In the genomic region with DNA sequence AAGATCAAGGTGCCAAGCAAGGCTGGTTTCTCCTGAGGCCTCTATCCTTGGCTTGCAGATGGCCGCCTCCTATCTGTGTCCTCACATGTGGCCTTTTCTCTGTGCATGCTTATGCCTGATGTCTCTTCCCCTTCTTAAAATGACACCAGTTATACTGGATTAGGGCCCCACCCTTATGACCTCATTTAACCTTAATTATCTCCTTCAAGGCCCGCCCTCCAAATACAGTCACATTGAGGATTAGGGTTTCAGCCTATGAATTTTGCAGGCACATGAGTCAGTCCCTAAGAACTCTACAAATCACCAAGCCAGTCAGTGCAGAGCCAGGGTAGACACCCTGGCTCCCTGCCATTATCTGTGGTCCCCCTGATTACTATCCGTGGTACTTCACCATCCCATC, we compare ENCODE assay signal across 13 cellular contexts. TPM values are rescaled to one million over a fixed set of nuclear protein-coding genes. Genes with fewer than 3 reads are reported as not detected.
DNase-seq lines count a peak whose midpoint lies in the region; ATAC-seq and TF ChIP-seq lines count a peak whose summit lies in the region.
"Had no signal": no experiment of that assay in that cellular context is flagged by ENCODE, and none has a peak within 500 bp of the region (broad histone marks: within the 10 kb centered on the region; RNA-seq: fewer than 3 reads in every experiment).

No MANE protein-coding gene starts in this region.

- H3K36me3 ChIP-seq in mucosa of descending colon (ENCODE audit: low read depth), result no peaks in the 10 kb centered on the region
- H3K36me3 ChIP-seq: suprapubic skin had no signal

- CTCF ChIA-PET in activated CD8-positive, alpha-beta T cell treated with anti-CD3 and anti-CD28 coated beads for 36 hours (lab: Charles Lee), result no interaction called here

- H3K9me3 ChIP-seq in mucosa of descending colon, result no peaks in the 10 kb centered on the region
- H3K9me3 ChIP-seq: body of pancreas, suprapubic skin had no signal

- H3K27ac Mint-ChIP-seq in activated CD8-positive, alpha-beta T cell treated with anti-CD3 and anti-CD28 coated beads for 36 hours, result peak overlapping the region; percentile 32

- no peaks in the 10 kb centered on the region for H3K9me3 Mint-ChIP-seq in activated CD8-positive, alpha-beta T cell treated with anti-CD3 and anti-CD28 coated beads for 36 hours

- DNase-seq in activated CD4-positive, alpha-beta T cell treated with anti-CD3 and anti-CD28 coated beads for 48 hours, result peak; percentile 16
- no peak for DNase-seq in activated CD4-positive, alpha-beta T cell treated with anti-CD3 and anti-CD28 coated beads for 1 hour
- DNase-seq in MV-4-11 (lab: John Stamatoyannopoulos, UW), result peak; percentile 51
- no peak for DNase-seq in activated CD8-positive, alpha-beta T cell treated with anti-CD3 and anti-CD28 coated beads for 36 hours
- no peak for DNase-seq in mucosa of descending colon
- DNase-seq in NCI-H1105 (lab: John Stamatoyannopoulos, UW), result no peak
- DNase-seq in NCI-H510A (lab: John Stamatoyannopoulos, UW), result no peak
- DNase-seq: activated effector memory CD4-positive, alpha-beta T cell treated with Interleukin-2 at 50 U/mL for 16 hours; body of pancreas; NCI-H2081 had no signal

- no peak overlapping the region for H3K4me3 Mint-ChIP-seq in activated CD8-positive, alpha-beta T cell treated with anti-CD3 and anti-CD28 coated beads for 36 hours

- H3K27me3 Mint-ChIP-seq in activated CD8-positive, alpha-beta T cell treated with anti-CD3 and anti-CD28 coated beads for 36 hours, result no peaks in the 10 kb centered on the region

- H3K4me3 ChIP-seq in mucosa of descending colon, result no peak overlapping the region
- H3K4me3 ChIP-seq: body of pancreas, suprapubic skin had no signal

- POLR2A ChIA-PET in activated CD8-positive, alpha-beta T cell treated with anti-CD3 and anti-CD28 coated beads for 36 hours (lab: Charles Lee), result no interaction called here

- intact Hi-C loops in activated CD8-positive, alpha-beta T cell treated with anti-CD3 and anti-CD28 coated beads for 36 hours (cut with micrococcal nuclease), result no loop called here
- intact Hi-C loops in mucosa of descending colon (cut with DNase I, micrococcal nuclease), result no loop called here

- H3K4me1 Mint-ChIP-seq in activated CD8-positive, alpha-beta T cell treated with anti-CD3 and anti-CD28 coated beads for 36 hours (ENCODE audit: low read depth), result peaks cover 54% of the 10 kb centered on the region

- no peaks in the 10 kb centered on the region for H3K4me1 ChIP-seq in mucosa of descending colon (ENCODE audit: low read depth)

- TF ChIP-seq CTCF in activated CD8-positive, alpha-beta T cell treated with anti-CD3 and anti-CD28 coated beads for 36 hours (IDR thresholded peaks at IDR 0.05), result no peak
- no peak for TF ChIP-seq CTCF in mucosa of descending colon (IDR thresholded peaks at IDR 0.05)

- ATAC-seq in activated CD8-positive, alpha-beta T cell treated with anti-CD3 and anti-CD28 coated beads for 36 hours, result peak; percentile 17
- ATAC-seq in mucosa of descending colon, result peak; percentile 21
- ATAC-seq in HG03097 (IDR thresholded peaks at IDR 0.05; ENCODE audit: low FRiP score, unreplicated experiment), result no peak
- ATAC-seq: body of pancreas, HepG2 had no signal

- no peaks in the 10 kb centered on the region for H3K36me3 Mint-ChIP-seq in activated CD8-positive, alpha-beta T cell treated with anti-CD3 and anti-CD28 coated beads for 36 hours (ENCODE audit: low read depth)

RNA-seq across cellular contexts. Expression of a gene that starts 51.6 kb away (rescaled TPM):
- 1 to 10 TPM; 2.0 to 2.4 TPM for total RNA-seq in activated CD8-positive, alpha-beta T cell treated with anti-CD3 and anti-CD28 coated beads for 36 hours
- total RNA-seq in mucosa of descending colon, result 10 to 100 TPM; 10.4 to 23.5 (median 14.8) TPM

Comparison
In these comparisons a context has a peak if more than half of its experiments do, and no peak if none do; other contexts are left out.
1. DNase-seq: peak in activated CD4-positive, alpha-beta T cell treated with anti-CD3 and anti-CD28 coated beads for 48 hours (single experiment) and MV-4-11 (single experiment); none in activated CD4-positive, alpha-beta T cell treated with anti-CD3 and anti-CD28 coated beads for 1 hour (single experiment), activated CD8-positive, alpha-beta T cell treated with anti-CD3 and anti-CD28 coated beads for 36 hours (single experiment), mucosa of descending colon (0 of 3), NCI-H1105 (single experiment) and NCI-H510A (single experiment).